9 cellular contexts compared by ENCODE assay signal in genomic region chr1:151009206-151009587, GRCh38. TPM values are rescaled to one million over a fixed set of nuclear protein-coding genes. Genes with fewer than 3 reads are reported as not detected.
A peak's percentile ranks its signal among the peaks of the same experiment; 100 is the strongest.
DNase-seq lines count a peak whose midpoint lies in the region; ATAC-seq, FAIRE-seq and TF ChIP-seq lines count a peak whose summit lies in the region.
"Had no signal": no experiment of that assay in that cellular context is flagged by ENCODE, and none has a peak within 500 bp of the region (broad histone marks: within the 10 kb centered on the region; RNA-seq: fewer than 3 reads in every experiment).

No MANE protein-coding gene starts in this region.

- H3K4me1 Mint-ChIP-seq in Caco-2 (ENCODE audit: low read depth, unreplicated experiment): peaks cover 28% of the 10 kb centered on the region

- TF ChIP-seq CTCF in Caco-2 (IDR thresholded peaks at IDR 0.05; ENCODE audit: insufficient read depth in 1 of 2, low read depth in 1 of 2, low read length in 1 of 2, severe bottlenecking in 1 of 2, unreplicated experiment in 1 of 2) (no peak), PC-9 (conservative IDR thresholded peaks at IDR 0.05) (no peak), endothelial cell of umbilical vein (IDR thresholded peaks at IDR 0.05; ENCODE audit: extremely low read depth in 1 of 2, insufficient read depth in 1 of 2, low read depth in 1 of 2, low read length in 2 of 2) (no peak), pancreas (IDR thresholded peaks at IDR 0.05) (no peak)

- WGBS in pancreas, 2 donors: 37 to 45% methylated on average over 3 of the region's 3 CpGs

- H3K27me3 ChIP-seq in Caco-2 (replicated peaks; ENCODE audit: control insufficient read depth, insufficient read depth, low read length): no peaks in the 10 kb centered on the region
- H3K27me3 ChIP-seq in PC-9 (ENCODE audit: insufficient read depth, low read depth): no peaks in the 10 kb centered on the region
- no peaks in the 10 kb centered on the region for H3K27me3 ChIP-seq in endothelial cell of umbilical vein (ENCODE audit: control insufficient read depth in 2 of 2, insufficient read depth in 2 of 2, low read length in 2 of 2)
- no peaks in the 10 kb centered on the region for H3K27me3 ChIP-seq in pancreas

- H3K79me2 ChIP-seq in PC-9 (ENCODE audit: low read depth): peaks cover 24% of the 10 kb centered on the region
- H3K79me2 ChIP-seq in endothelial cell of umbilical vein (ENCODE audit: control insufficient read depth, insufficient read depth, low read length): no peaks in the 10 kb centered on the region

- H3K4me3 ChIP-seq in Caco-2 (ENCODE audit: low read depth, low read length): peak overlapping the region; percentile 71
- peak overlapping the region; percentile 89 for H3K4me3 ChIP-seq in PC-9
- peak overlapping the region; percentile 7 to 82 (median 52) for H3K4me3 ChIP-seq in endothelial cell of umbilical vein (replicated peaks in 1 of 3; ENCODE audit: insufficient read depth in 1 of 3, low read depth in 1 of 3, low read length in 3 of 3)
- peak overlapping the region in 3 of 4 donors; percentile 56 to 67 (median 63) for H3K4me3 ChIP-seq in pancreas

- BruUV-seq in Caco-2 (replicated peaks; lab: Mats Ljungman, UMichigan) (TSS peak; percentile 45), PC-9 (replicated peaks; lab: Mats Ljungman, UMichigan) (TSS peak; percentile 39), endothelial cell of umbilical vein (replicated peaks; lab: Mats Ljungman, UMichigan) (no TSS peak)

- intact Hi-C loops in Caco-2 (cut with micrococcal nuclease; ENCODE audit: unreplicated experiment) (loop anchor here (5.0 to 10.0 kb wide), 2 partner anchors 82 to 444 kb away; partner anchors contain the start of gene SETDB1), PC-9 (cut with micrococcal nuclease; ENCODE audit: unreplicated experiment) (loop anchor here (5.0 kb wide), 3 partner anchors 158 to 752 kb away; partner anchors contain the start of genes CA14, LYSMD1 and SCNM1), endothelial cell of umbilical vein (cut with micrococcal nuclease) (loop anchor here (2.0 kb wide), 1 partner anchor 50 kb away; the partner anchor contains the start of gene CDC42SE1), pancreas (cut with DNase I) (no loop called here)

- H3F3A ChIP-seq in PC-9 (ENCODE audit: insufficient read depth, low read depth): peaks cover 27% of the 10 kb centered on the region

- no peaks in the 10 kb centered on the region for H3K9me2 ChIP-seq in PC-9 (ENCODE audit: insufficient read depth)

- H3K4me2 ChIP-seq in PC-9 (peak overlapping the region; percentile 97), endothelial cell of umbilical vein (ENCODE audit: insufficient read depth, low read length) (peak overlapping the region; percentile 28)

- dilution Hi-C loops in endothelial cell of umbilical vein (cut with MboI; ENCODE audit: extremely low pct_ligation_motif_present, low sequenced_read_pairs): no loop called here

- CTCF ChIA-PET in Caco-2 (lab: Charles Lee) (no interaction called here), PC-9 (lab: Charles Lee) (no interaction called here), endothelial cell of umbilical vein (lab: Charles Lee) (interaction anchor here (0.7 to 1.5 kb wide), 3 partner anchors 13 to 91 kb away, joined by 3 to 4 read pairs (median 3); no protein-coding TSS in a partner anchor)

- peaks cover 19% of the 10 kb centered on the region for H3K36me3 Mint-ChIP-seq in Caco-2 (ENCODE audit: insufficient read depth, unreplicated experiment)

- POLR2A ChIA-PET in Caco-2 (lab: Charles Lee): no interaction called here
- POLR2A ChIA-PET in PC-9 (lab: Charles Lee; ENCODE audit: unreplicated experiment): no interaction called here
- POLR2A ChIA-PET in endothelial cell of umbilical vein (lab: Charles Lee): no interaction called here

- TF ChIP-seq POLR2A in endothelial cell of umbilical vein (IDR thresholded peaks at IDR 0.05; ENCODE audit: low read depth, low read length): no peak

- H2AFZ ChIP-seq in PC-9 (peak overlapping the region; percentile 94), endothelial cell of umbilical vein (ENCODE audit: low read depth, low read length) (peak overlapping the region; percentile 68)

- H4K20me1 ChIP-seq in PC-9 (ENCODE audit: insufficient read depth): no peaks in the 10 kb centered on the region
- no peaks in the 10 kb centered on the region for H4K20me1 ChIP-seq in endothelial cell of umbilical vein (replicated peaks; ENCODE audit: control insufficient read depth, extremely low read depth, insufficient read depth, low read length)

- no peaks in the 10 kb centered on the region for H3K9me1 ChIP-seq in endothelial cell of umbilical vein (replicated peaks; ENCODE audit: control insufficient read depth, extremely low read depth, insufficient read depth, low read length)

- peak overlapping the region; percentile 61 for H3K27ac ChIP-seq in PC-9
- no peak overlapping the region for H3K27ac ChIP-seq in endothelial cell of umbilical vein (ENCODE audit: insufficient read depth, low read depth, low read length)
- H3K27ac ChIP-seq in pancreas: peak overlapping the region in 2 of 4 donors; percentile 82 to 94

- H3K27me3 Mint-ChIP-seq in Caco-2 (ENCODE audit: insufficient read depth, unreplicated experiment): no peaks in the 10 kb centered on the region

- H3K9ac ChIP-seq in endothelial cell of umbilical vein (replicated peaks; ENCODE audit: extremely low read depth, insufficient read depth, low read length): peak overlapping the region; percentile 55

- peak overlapping the region; percentile 92 for H3K4me3 Mint-ChIP-seq in Caco-2 (ENCODE audit: unreplicated experiment)

- H3K4me1 ChIP-seq in Caco-2 (peaks cover 48% of the 10 kb centered on the region), PC-9 (replicated peaks; ENCODE audit: insufficient read depth) (peaks cover 44% of the 10 kb centered on the region), endothelial cell of umbilical vein (ENCODE audit: control insufficient read depth, extremely low read depth, insufficient read depth, low read length) (peaks cover 28% of the 10 kb centered on the region), pancreas (peaks cover 10 to 35% (median 21%) of the 10 kb centered on the region in 3 donors)

- FAIRE-seq in endothelial cell of umbilical vein (lab: Jason Lieb, UNC) (no peak), pancreas (lab: Jason Lieb, UNC) (no peak)

- H3K27ac Mint-ChIP-seq in Caco-2 (ENCODE audit: unreplicated experiment): peak overlapping the region; percentile 99

- H3K9me3 Mint-ChIP-seq in Caco-2 (ENCODE audit: unreplicated experiment): no peaks in the 10 kb centered on the region

- DNase-seq in Caco-2: no peak
- no peak for DNase-seq in PC-9
- DNase-seq in endothelial cell of umbilical vein (ENCODE audit: low read depth, low spot score): no peak
- no peak for DNase-seq in pancreas
- no peak for DNase-seq in COLO829 (ENCODE audit: low spot score)
- DNase-seq in medulla oblongata (ENCODE audit: extremely low spot score): no peak
- no peak for DNase-seq in OCI-M2 (lab: John Stamatoyannopoulos, UW; ENCODE audit: unreplicated experiment)
- no peak for DNase-seq in DMS 273 treated with DMSO at 0.1 percent for 48 hours (lab: John Stamatoyannopoulos, UW)

- H3K9me3 ChIP-seq in Caco-2: no peaks in the 10 kb centered on the region
- H3K9me3 ChIP-seq in PC-9 (ENCODE audit: insufficient read depth, low read depth): no peaks in the 10 kb centered on the region
- no peaks in the 10 kb centered on the region for H3K9me3 ChIP-seq in endothelial cell of umbilical vein (replicated peaks; ENCODE audit: control insufficient read depth, insufficient read depth, low read length)
- no peaks in the 10 kb centered on the region for H3K9me3 ChIP-seq in pancreas

- H3K36me3 ChIP-seq in Caco-2 (ENCODE audit: control insufficient read depth, insufficient read depth, low read length) (no peaks in the 10 kb centered on the region), PC-9 (ENCODE audit: low read depth) (no peaks in the 10 kb centered on the region), endothelial cell of umbilical vein (ENCODE audit: control insufficient read depth in 2 of 2, extremely low read depth in 1 of 2, insufficient read depth in 2 of 2, low read length in 2 of 2) (no peaks in the 10 kb centered on the region), pancreas (no peaks in the 10 kb centered on the region)

- no peak for ATAC-seq in pancreas

RNA-seq across cellular contexts. Expression of gene PRUNE1, which starts 0.9 kb away (rescaled TPM):
- total RNA-seq in Caco-2 (2022) (24.2 and 24.3 TPM in 2 replicates), PC-9 (2021) (26.6 and 30.7 TPM in 2 replicates), endothelial cell of umbilical vein (8.0 and 8.6 TPM in 2 replicates), pancreas (10 to 100 TPM in 2 of 6 donors, 1 to 10 TPM in 4; 6.4 to 11.1 (median 8.1) TPM)
- polyA plus RNA-seq in endothelial cell of umbilical vein (17.5 and 19.3 TPM in 2 replicates), pancreas (10 to 100 TPM in 1 of 2 donors, 1 to 10 TPM in 1; 6.7 to 16.7 TPM)
- polyA plus RNA-seq in endothelial cell of umbilical vein (2011; cell fraction: cytosol; rRNA removed): 11.9 and 12.9 TPM in 2 replicates
- 10.1 and 10.7 TPM in 2 replicates for polyA plus RNA-seq in endothelial cell of umbilical vein (2011; cell fraction: nucleus; rRNA removed)
- polyA plus RNA-seq in endothelial cell of umbilical vein (2012): 5.9 and 7.5 TPM in 2 replicates
- polyA minus RNA-seq in endothelial cell of umbilical vein: 18.7 and 21.9 TPM in 2 replicates
- polyA minus RNA-seq in endothelial cell of umbilical vein (2011; cell fraction: cytosol; rRNA and poly(A)+ RNA removed): 22.6 TPM
- polyA minus RNA-seq in endothelial cell of umbilical vein (2011; cell fraction: nucleus; rRNA and poly(A)+ RNA removed): 5.5 and 6.2 TPM in 2 replicates

RNA-seq across cellular contexts. Expression of gene MINDY1, which starts 2.5 kb away (rescaled TPM):
- total RNA-seq in Caco-2 (2022): 15.6 and 16.9 TPM in 2 replicates
- 15.6 and 17.6 TPM in 2 replicates for total RNA-seq in PC-9 (2021)
- total RNA-seq in endothelial cell of umbilical vein: 11.7 and 12.0 TPM in 2 replicates
- polyA plus RNA-seq in endothelial cell of umbilical vein: 15.4 and 16.1 TPM in 2 replicates
- polyA plus RNA-seq in endothelial cell of umbilical vein (2011; cell fraction: cytosol; rRNA removed): 11.2 and 11.5 TPM in 2 replicates
- 21.3 and 26.7 TPM in 2 replicates for polyA plus RNA-seq in endothelial cell of umbilical vein (2011; cell fraction: nucleus; rRNA removed)
- polyA plus RNA-seq in endothelial cell of umbilical vein (2012): 8.4 and 10.3 TPM in 2 replicates
- 15.4 and 22.7 TPM in 2 replicates for polyA minus RNA-seq in endothelial cell of umbilical vein
- 7.9 TPM for polyA minus RNA-seq in endothelial cell of umbilical vein (2011; cell fraction: cytosol; rRNA and poly(A)+ RNA removed)
- polyA minus RNA-seq in endothelial cell of umbilical vein (2011; cell fraction: nucleus; rRNA and poly(A)+ RNA removed): 10.0 and 10.7 TPM in 2 replicates
- 10 to 100 TPM; 24.1 to 35.5 (median 32.4) TPM for total RNA-seq in pancreas
- polyA plus RNA-seq in pancreas: 10 to 100 TPM; 23.1 to 24.2 TPM

RNA-seq across cellular contexts. Expression of gene ANXA9, which starts 27.1 kb away (rescaled TPM):
- total RNA-seq in Caco-2 (2022): 30.0 and 42.5 TPM in 2 replicates
- total RNA-seq in PC-9 (2021): 10.6 and 12.9 TPM in 2 replicates
- total RNA-seq in endothelial cell of umbilical vein: not detected in 2 replicates
- not detected in 2 replicates for polyA plus RNA-seq in endothelial cell of umbilical vein
- polyA plus RNA-seq in endothelial cell of umbilical vein (2011; cell fraction: cytosol; rRNA removed): not detected in 2 replicates
- not detected in 2 replicates for polyA plus RNA-seq in endothelial cell of umbilical vein (2011; cell fraction: nucleus; rRNA removed)
- polyA plus RNA-seq in endothelial cell of umbilical vein (2012): 0.46 and 0.62 TPM in 2 replicates
- polyA minus RNA-seq in endothelial cell of umbilical vein: not detected in 2 replicates
- polyA minus RNA-seq in endothelial cell of umbilical vein (2011; cell fraction: cytosol; rRNA and poly(A)+ RNA removed): 2.2 TPM
- not detected in 2 replicates for polyA minus RNA-seq in endothelial cell of umbilical vein (2011; cell fraction: nucleus; rRNA and poly(A)+ RNA removed)
- total RNA-seq in pancreas: 10 to 100 TPM; 11.7 to 17.6 (median 13.8) TPM
- 10 to 100 TPM; 18.1 to 30.7 TPM for polyA plus RNA-seq in pancreas
- total RNA-seq: myocyte had no signal

RNA-seq across cellular contexts. Expression of gene BNIPL, which starts 27.2 kb away (rescaled TPM):
- total RNA-seq in Caco-2 (2022) (1.9 and 2.3 TPM in 2 replicates), PC-9 (2021) (3.0 and 3.6 TPM in 2 replicates), endothelial cell of umbilical vein (0.42 and 0.67 TPM in 2 replicates), pancreas (under 1 TPM; 0.12 to 0.40 (median 0.14) TPM)
- polyA plus RNA-seq in endothelial cell of umbilical vein (0.26 and 0.41 TPM in 2 replicates), pancreas (under 1 TPM; 0.31 to 0.34 TPM)
- 0.23 and 0.27 TPM in 2 replicates for polyA plus RNA-seq in endothelial cell of umbilical vein (2011; cell fraction: cytosol; rRNA removed)
- 1.3 and 1.8 TPM in 2 replicates for polyA plus RNA-seq in endothelial cell of umbilical vein (2011; cell fraction: nucleus; rRNA removed)
- 0.05 and 0.60 TPM in 2 replicates for polyA plus RNA-seq in endothelial cell of umbilical vein (2012)
- 0.51 TPM in 1 of 2 replicates, not detected in the other for polyA minus RNA-seq in endothelial cell of umbilical vein
- not detected for polyA minus RNA-seq in endothelial cell of umbilical vein (2011; cell fraction: cytosol; rRNA and poly(A)+ RNA removed)
- 0.53 and 0.96 TPM in 2 replicates for polyA minus RNA-seq in endothelial cell of umbilical vein (2011; cell fraction: nucleus; rRNA and poly(A)+ RNA removed)

RNA-seq across cellular contexts. Expression of gene CERS2, which starts 34.6 kb away (rescaled TPM):
- total RNA-seq in Caco-2 (2022) (360 and 379 TPM in 2 replicates), PC-9 (2021) (113 TPM in 2 replicates), endothelial cell of umbilical vein (155 and 171 TPM in 2 replicates), pancreas (100 to 1,000 TPM in 3 of 6 donors, 10 to 100 TPM in 3; 75.0 to 155 (median 94.6) TPM)
- polyA plus RNA-seq in endothelial cell of umbilical vein (143 and 158 TPM in 2 replicates), pancreas (100 to 1,000 TPM; 112 to 122 TPM)
- 158 and 161 TPM in 2 replicates for polyA plus RNA-seq in endothelial cell of umbilical vein (2011; cell fraction: cytosol; rRNA removed)
- 124 and 141 TPM in 2 replicates for polyA plus RNA-seq in endothelial cell of umbilical vein (2011; cell fraction: nucleus; rRNA removed)
- 96.0 and 136 TPM in 2 replicates for polyA plus RNA-seq in endothelial cell of umbilical vein (2012)
- 178 and 194 TPM in 2 replicates for polyA minus RNA-seq in endothelial cell of umbilical vein
- 167 TPM for polyA minus RNA-seq in endothelial cell of umbilical vein (2011; cell fraction: cytosol; rRNA and poly(A)+ RNA removed)
- 40.8 and 75.8 TPM in 2 replicates for polyA minus RNA-seq in endothelial cell of umbilical vein (2011; cell fraction: nucleus; rRNA and poly(A)+ RNA removed)

Comparison
In these comparisons a context has a peak if more than half of its experiments do, and no peak if none do; other contexts are left out.
1. RNA of gene ANXA9, which starts 27.1 kb away (total RNA-seq): 30.0 to 42.5 TPM in Caco-2, 11.7 to 17.6 TPM in pancreas and 10.6 to 12.9 TPM in PC-9; not detected in endothelial cell of umbilical vein; every median in the first group is over 10 times any median in the second.
2. intact Hi-C loops: an anchor here in Caco-2 (5.0 to 10.0 kb wide), PC-9 (5.0 kb wide) and endothelial cell of umbilical vein (2.0 kb wide); none called in pancreas.
3. Peak in every context shown above with its lines, with median percentiles within 50 percentile points of each other: H3K4me3 ChIP-seq.